In the genomic region with DNA sequence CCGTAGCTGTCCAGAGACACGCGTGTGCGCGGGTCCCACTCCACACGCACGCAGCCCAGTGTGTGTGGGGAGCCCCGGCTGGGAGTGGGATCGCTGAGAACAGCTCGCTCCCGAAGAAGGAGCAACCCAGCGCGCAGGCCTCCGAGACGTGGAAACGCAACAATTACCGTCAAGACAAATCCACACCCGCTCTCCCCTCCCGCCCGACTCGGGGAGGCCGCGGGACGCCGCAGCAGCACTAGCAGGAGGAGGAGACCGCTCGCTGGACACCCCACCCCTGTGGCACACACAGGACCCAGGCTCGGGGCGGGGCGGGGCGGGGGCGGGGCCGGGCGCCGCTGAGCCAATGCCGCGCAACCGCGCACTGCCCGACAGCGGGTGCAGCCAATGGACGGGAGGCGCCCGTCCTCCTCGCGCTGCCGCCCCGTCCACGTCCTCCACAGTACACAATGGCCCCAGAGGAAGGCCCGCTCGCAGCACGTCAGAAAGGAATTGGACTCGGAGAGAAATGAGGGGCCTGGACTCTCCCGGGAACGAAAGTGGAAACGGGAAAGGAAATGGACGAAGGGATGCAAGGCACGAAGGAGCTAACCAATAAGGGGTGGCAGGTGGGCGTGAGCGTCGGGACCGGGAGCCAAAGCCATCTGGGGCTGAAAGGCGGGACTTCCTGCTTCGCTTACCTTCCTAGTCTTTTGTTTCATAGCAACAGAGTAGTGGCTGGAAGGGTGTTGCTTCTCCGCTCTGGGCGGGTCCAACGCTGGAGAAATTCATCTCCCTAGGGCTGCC, we compare ENCODE assay signal across 8 cellular contexts. TPM values are rescaled to one million over a fixed set of nuclear protein-coding genes. Genes with fewer than 3 reads are reported as not detected.
DNase-seq lines count a peak whose midpoint lies in the region; ATAC-seq, FAIRE-seq and TF ChIP-seq lines count a peak whose summit lies in the region.

A gene (minus strand): TSS at position 268 of the 786 bp plus-strand sequence. CDS start 1,435 bp downstream, outside the sequence.

- H3K27ac ChIP-seq in pancreas, result peak within 1 kb of the TSS; percentile 76 to 95 (median 91)
- H3K27ac ChIP-seq in tibial artery, result peak within 1 kb of the TSS; percentile 95 to 96

- peaks cover 31% of the 10 kb centered on the region for H3K4me1 ChIP-seq in adipocyte (ENCODE audit: control insufficient read depth, insufficient read depth, low read length)
- H3K4me1 ChIP-seq in pancreas, result peaks cover 12 to 26% (median 15%) of the 10 kb centered on the region in 3 donors
- H3K4me1 ChIP-seq in tibial artery, result peaks cover 0 to 45% (median 20%) of the 10 kb centered on the region in 4 donors

- intact Hi-C loops in Right ventricle myocardium superior (cut with DNase I) (loop anchor here (10.0 kb wide), 2 partner anchors 84 to 154 kb away; no protein-coding TSS in a partner anchor), pancreas (cut with DNase I) (no loop called here), tibial artery (cut with DNase I; ENCODE audit: low total_unique reads) (loop anchor here (5.0 to 10.0 kb wide), 2 partner anchors 38 to 134 kb away; no protein-coding TSS in a partner anchor)

- H3K27me3 ChIP-seq in adipocyte (replicated peaks; ENCODE audit: control insufficient read depth, insufficient read depth, low read length) (no peaks in the 10 kb centered on the region), pancreas (no peaks in the 10 kb centered on the region), tibial artery (no peaks in the 10 kb centered on the region)

- DNase-seq in NCI-H1436 (lab: John Stamatoyannopoulos, UW), result peak; percentile 94
- peak; percentile 72 for DNase-seq in T follicular helper cell (ENCODE audit: low read depth)
- peak; percentile 97 for DNase-seq in adipocyte (ENCODE audit: low read depth)
- DNase-seq in Right ventricle myocardium superior, result peak; percentile 96
- DNase-seq in pancreas, result peak; percentile 87 to 92 (median 91)
- DNase-seq in tibial artery, result peak; percentile 96 to 97

- ATAC-seq in HG02798 (IDR thresholded peaks at IDR 0.05; ENCODE audit: poor library complexity, unreplicated experiment), result peak; percentile 90
- peak; percentile 93 for ATAC-seq in Right ventricle myocardium superior (ENCODE audit: poor library complexity)
- ATAC-seq in pancreas, result peak; percentile 90 to 94 (median 92)

- H3K9ac ChIP-seq in adipocyte (ENCODE audit: low read length), result peak within 1 kb of the TSS; percentile 99

- H3K36me3 ChIP-seq in adipocyte (ENCODE audit: control insufficient read depth, insufficient read depth, low read length, severe bottlenecking) (peaks cover 5% of the 10 kb centered on the region), pancreas (no peaks in the 10 kb centered on the region), tibial artery (peaks cover 0 to 6% (median 0%) of the 10 kb centered on the region in 3 donors)

- H3K4me3 ChIP-seq in GM12875 (ENCODE audit: low read depth, low read length), result peak within 1 kb of the TSS; percentile 94
- H3K4me3 ChIP-seq in adipocyte (ENCODE audit: low read length), result peak within 1 kb of the TSS; percentile 97
- peak within 1 kb of the TSS; percentile 62 to 94 (median 88) for H3K4me3 ChIP-seq in pancreas
- H3K4me3 ChIP-seq in tibial artery, result peak within 1 kb of the TSS; percentile 80 to 88

- WGBS in pancreas, 2 donors, result 0 to 1% methylated on average over 47 to 67 of the region's 67 CpGs

- FAIRE-seq in pancreas (lab: Jason Lieb, UNC), result no peak

- TF ChIP-seq CTCF in GM12875 (IDR thresholded peaks at IDR 0.05; ENCODE audit: borderline replicate concordance, insufficient read depth, low read depth, low read length) (no peak), pancreas (IDR thresholded peaks at IDR 0.05) (no peak), tibial artery (IDR thresholded peaks at IDR 0.05) (peak in 1 of 2 experiments; percentile 31)

- H3K9me3 ChIP-seq in adipocyte (ENCODE audit: control insufficient read depth, low read length) (no peaks in the 10 kb centered on the region), pancreas (no peaks in the 10 kb centered on the region), tibial artery (no peaks in the 10 kb centered on the region)

RNA-seq across cellular contexts. Expression of the gene that starts here (rescaled TPM):
- total RNA-seq in Right ventricle myocardium superior (56.7 TPM), pancreas (10 to 100 TPM in 4 of 6 donors, 1 to 10 TPM in 2; 9.1 to 23.3 (median 12.3) TPM)
- polyA plus RNA-seq in pancreas, result 1 to 10 TPM; 5.3 to 9.5 TPM

Comparison
In these comparisons a context has a peak if more than half of its experiments do, and no peak if none do; other contexts are left out.
1. Peak in every context shown above with its lines: DNase-seq, ATAC-seq, H3K4me3 ChIP-seq and H3K27ac ChIP-seq.
2. intact Hi-C loops: an anchor here in Right ventricle myocardium superior (10.0 kb wide) and tibial artery (5.0 to 10.0 kb wide); none called in pancreas.